ENCODE assay signal across 8 cellular contexts in the genomic region with DNA sequence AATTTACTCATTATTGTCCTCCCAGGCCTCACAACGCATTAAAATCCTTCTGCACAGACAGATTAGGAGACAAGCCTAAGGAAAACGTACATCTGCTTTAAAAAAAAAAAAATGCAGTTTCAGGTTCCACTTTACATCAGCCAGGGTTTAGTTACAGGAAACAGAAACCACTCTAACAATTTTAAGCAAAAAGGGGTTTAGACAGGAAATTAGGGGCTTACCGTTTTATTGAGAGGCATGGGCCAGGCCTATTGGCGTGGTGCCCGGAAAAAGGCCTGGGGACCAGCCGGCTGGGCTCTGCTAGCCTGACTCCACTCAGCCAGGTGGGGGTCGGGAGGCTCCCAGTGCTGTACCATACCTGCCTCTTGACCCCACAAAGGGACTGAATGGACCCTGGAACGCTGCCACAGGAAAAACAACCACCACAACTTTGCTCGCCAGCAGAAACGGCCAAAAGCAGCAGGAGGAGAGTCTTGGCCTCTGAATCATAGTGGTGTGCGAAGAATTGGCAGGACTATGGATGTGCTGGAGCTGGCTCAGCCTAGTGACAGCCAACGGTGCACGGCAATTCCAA.
DNase-seq lines count a peak whose midpoint lies in the region; ATAC-seq and TF ChIP-seq lines count a peak whose summit lies in the region.

No MANE protein-coding gene starts in this region.

- TF ChIP-seq POLR2A in adrenal gland (IDR thresholded peaks at IDR 0.05), result no peak

- H3K27ac ChIP-seq in DOHH2 (ENCODE audit: low read depth, low read length) (peak overlapping the region; percentile 92), adrenal gland (peak overlapping the region in 3 of 5 donors; percentile 54 to 82 (median 71)), hepatocyte (peak overlapping the region; percentile 95)

- DNase-seq in HT1080 (ENCODE audit: low read depth) (peak; percentile 97), RPMI7951 (ENCODE audit: low read depth) (peak; percentile 97), adrenal gland (peak; percentile 70 to 90 (median 85)), hepatocyte (ENCODE audit: low spot score) (peak; percentile 61), NCI-H774 (lab: John Stamatoyannopoulos, UW) (no peak)
- DNase-seq in stimulated activated CD4-positive, alpha-beta T cell treated with anti-CD3 and anti-CD28 coated beads, Interleukin-12 subunit alpha, Interleukin-12 subunit beta, amount 100 ng/mL, for 24 hours (ENCODE audit: low read depth in 2 of 2), result peak; percentile 24 to 32

- peaks cover 57% of the 10 kb centered on the region for H3K4me1 ChIP-seq in DOHH2 (ENCODE audit: control insufficient read depth, low read length)
- peaks cover 7 to 16% of the 10 kb centered on the region in 2 donors for H3K4me1 ChIP-seq in adrenal gland (replicated peaks in 1 of 2)
- H3K4me1 ChIP-seq in hepatocyte (ENCODE audit: insufficient read depth), result peaks cover 14% of the 10 kb centered on the region

- H3K4me3 ChIP-seq in DOHH2 (ENCODE audit: low read length) (peak overlapping the region; percentile 75), adrenal gland (no peak overlapping the region), hepatocyte (no peak overlapping the region)

- ATAC-seq in GM21447 (IDR thresholded peaks at IDR 0.05; ENCODE audit: unreplicated experiment), result peak; percentile 73

- H3K79me2 ChIP-seq in DOHH2 (ENCODE audit: control insufficient read depth, low read length), result no peaks in the 10 kb centered on the region
- H3K79me2 ChIP-seq in hepatocyte, result no peaks in the 10 kb centered on the region

- no peaks in the 10 kb centered on the region for H4K20me1 ChIP-seq in DOHH2 (ENCODE audit: control insufficient read depth, insufficient read depth, low read depth, low read length)
- H4K20me1 ChIP-seq in hepatocyte (ENCODE audit: insufficient read depth, poor library complexity, severe bottlenecking), result no peaks in the 10 kb centered on the region

- TF ChIP-seq CTCF in DOHH2 (IDR thresholded peaks at IDR 0.05; ENCODE audit: low read depth, low read length, poor library complexity, severe bottlenecking) (no peak), adrenal gland (IDR thresholded peaks at IDR 0.05) (no peak), hepatocyte (IDR thresholded peaks at IDR 0.05; ENCODE audit: poor library complexity) (no peak)

- 15 to 22% (median 18%) methylated on average over 9 to 13 of the region's 13 CpGs for WGBS in adrenal gland, 4 donors
- WGBS in hepatocyte (ENCODE audit: low lambda C conversion rate, missing lambda C conversion rate), result 44% methylated on average over 13 of the region's 13 CpGs

- H3K36me3 ChIP-seq in DOHH2 (ENCODE audit: control insufficient read depth, low read length) (no peaks in the 10 kb centered on the region), adrenal gland (replicated peaks in 1 of 2) (no peaks in the 10 kb centered on the region), hepatocyte (replicated peaks; ENCODE audit: insufficient read depth, low read depth) (no peaks in the 10 kb centered on the region)

- H3K27me3 ChIP-seq in DOHH2 (ENCODE audit: control insufficient read depth, low read length) (0 out of 2 replicates have a peak, but pooled peaks cover under 1% of the 10 kb centered on the region), adrenal gland (no peaks in the 10 kb centered on the region), hepatocyte (no peaks in the 10 kb centered on the region)

- H3K9me2 ChIP-seq in DOHH2 (replicated peaks; ENCODE audit: control insufficient read depth, low read length) (no peaks in the 10 kb centered on the region), hepatocyte (replicated peaks; ENCODE audit: insufficient read depth) (no peaks in the 10 kb centered on the region)

- peaks cover 15% of the 10 kb centered on the region for H3F3A ChIP-seq in DOHH2 (ENCODE audit: control insufficient read depth, insufficient read depth)

- H3K4me2 ChIP-seq in DOHH2 (ENCODE audit: low read length) (peak overlapping the region; percentile 99), hepatocyte (peak overlapping the region; percentile 46)

- intact Hi-C loops in adrenal gland (cut with DNase I), result loop anchor here (10.0 kb wide), 2 partner anchors 57 to 127 kb away; partner anchors contain the start of gene CHSY1 (in 1 of the 2)

- H2AFZ ChIP-seq in hepatocyte, result no peak overlapping the region

- no peaks in the 10 kb centered on the region for H3K9me3 ChIP-seq in DOHH2 (ENCODE audit: control insufficient read depth, insufficient read depth, low read length)
- H3K9me3 ChIP-seq in adrenal gland (replicated peaks in 1 of 3), result no peaks in the 10 kb centered on the region
- H3K9me3 ChIP-seq in hepatocyte (ENCODE audit: low read depth), result no peaks in the 10 kb centered on the region
